Comparison of ENCODE assay signal across 1 cellular context in the genomic region with DNA sequence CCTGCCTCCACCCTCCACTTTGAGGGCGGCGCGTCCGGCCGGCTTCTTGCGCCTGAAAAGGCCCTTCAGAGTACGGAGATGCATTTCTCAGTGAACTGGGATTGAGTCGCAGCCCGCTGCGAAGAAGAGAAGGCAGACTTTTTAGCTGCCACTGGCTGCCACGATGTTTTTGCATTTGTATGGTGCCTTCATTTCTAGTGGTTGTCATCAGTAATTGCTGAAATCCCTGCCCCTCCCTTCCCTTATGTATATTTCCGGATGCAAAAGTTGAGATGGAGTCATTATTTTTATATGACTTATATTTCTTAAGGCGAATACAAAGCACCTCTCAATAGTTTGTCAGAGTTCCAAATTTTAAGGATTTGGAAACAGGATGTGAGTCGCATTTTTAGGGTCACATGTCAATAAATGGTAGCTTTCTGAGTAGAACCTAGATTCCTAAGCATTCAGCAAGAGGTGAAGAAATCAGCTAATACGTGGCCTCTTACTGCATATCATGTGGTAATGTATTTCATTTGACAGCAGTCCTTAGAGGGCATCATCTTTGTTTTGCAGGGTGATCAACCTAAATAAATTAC.
TF ChIP-seq lines count a peak whose summit lies in the region.

No MANE protein-coding gene starts in this region.

TF ChIP-seq in liver, 16 proteins besides CTCF, POLR2A, EP300 and RAD21 (continued from another document):
- TF ChIP-seq, protein P1, sequence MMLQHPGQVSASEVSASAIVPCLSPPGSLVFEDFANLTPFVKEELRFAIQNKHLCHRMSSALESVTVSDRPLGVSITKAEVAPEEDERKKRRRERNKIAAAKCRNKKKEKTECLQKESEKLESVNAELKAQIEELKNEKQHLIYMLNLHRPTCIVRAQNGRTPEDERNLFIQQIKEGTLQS (IDR thresholded peaks at IDR 0.05): no peak
- no peak for TF ChIP-seq JUND (IDR thresholded peaks at IDR 0.05)
